Comparison of ENCODE assay signal across 8 cellular contexts in genomic region chr18:34158881-34159690, GRCh38.
DNase-seq lines count a peak whose midpoint lies in the region; ATAC-seq and TF ChIP-seq lines count a peak whose summit lies in the region.

No MANE protein-coding gene starts in this region.

- H3K9ac ChIP-seq in liver (ENCODE audit: low read depth in 1 of 2, low read length in 2 of 2): no peak overlapping the region

- H3K27ac Mint-ChIP-seq in type B pancreatic cell: peak overlapping the region; percentile 33

- H3K4me3 ChIP-seq in dorsolateral prefrontal cortex (peak overlapping the region; percentile 47 to 82 (median 69)), liver (ENCODE audit: low read depth in 1 of 3, low read length in 3 of 3) (peak overlapping the region in 2 of 3 donors; percentile 23 to 32)

- no peak for TF ChIP-seq RAD21 in liver (IDR thresholded peaks at IDR 0.05)

- no peaks in the 10 kb centered on the region for H3K9me3 Mint-ChIP-seq in type B pancreatic cell

- TF ChIP-seq POLR2A in GM18505 (IDR thresholded peaks at IDR 0.05; ENCODE audit: borderline replicate concordance, extremely low read depth, insufficient read depth, insufficient read length): no peak

- 8% methylated on average over 54 of the region's 54 CpGs for WGBS in liver

- peaks cover 4% of the 10 kb centered on the region for H3K4me1 Mint-ChIP-seq in type B pancreatic cell (ENCODE audit: unreplicated experiment)

- H3K27me3 ChIP-seq in dorsolateral prefrontal cortex (no peaks in the 10 kb centered on the region), liver (ENCODE audit: control insufficient read depth in 4 of 4, insufficient read depth in 4 of 4, low read length in 3 of 4) (peaks cover 0 to 4% (median 0%) of the 10 kb centered on the region in 4 donors)

- intact Hi-C loops in dorsolateral prefrontal cortex (cut with DNase I): loop anchor here in 1 of 2 donors (2.0 kb wide), 1 partner anchor 64 kb away; no protein-coding TSS in a partner anchor

- H3K36me3 ChIP-seq in liver (ENCODE audit: control insufficient read depth in 4 of 4, insufficient read depth in 3 of 4, low read depth in 1 of 4, low read length in 3 of 4): no peaks in the 10 kb centered on the region

- DNase-seq in GM20000 (ENCODE audit: low spot score): peak; percentile 12
- DNase-seq in NCI-H2196 (lab: John Stamatoyannopoulos, UW; ENCODE audit: unreplicated experiment): peak; percentile 96
- DNase-seq in dorsolateral prefrontal cortex: peak; percentile 35 to 81 (median 68)
- peak; percentile 74 for DNase-seq in type B pancreatic cell (ENCODE audit: extremely low spot score, unreplicated experiment)
- DNase-seq in OCI-M1 (lab: John Stamatoyannopoulos, UW): no peak

- no peaks in the 10 kb centered on the region for H3K36me3 Mint-ChIP-seq in type B pancreatic cell

- peaks cover 49% of the 10 kb centered on the region for H3K27me3 Mint-ChIP-seq in type B pancreatic cell

- peaks cover 0 to 8% (median 2%) of the 10 kb centered on the region in 4 donors for H3K4me1 ChIP-seq in liver (ENCODE audit: control insufficient read depth in 4 of 4, insufficient read depth in 4 of 4, low read length in 3 of 4)

- no peaks in the 10 kb centered on the region for H3K9me3 ChIP-seq in liver (ENCODE audit: control insufficient read depth in 4 of 4, low read length in 3 of 4)

- H3K27ac ChIP-seq in dorsolateral prefrontal cortex (peak overlapping the region in 58 of 59 donors; percentile 28 to 95 (median 87)), liver (ENCODE audit: low read depth in 1 of 2, low read length in 2 of 2) (no peak overlapping the region)

- TF ChIP-seq CTCF in GM20000 (IDR thresholded peaks at IDR 0.05; ENCODE audit: extremely low read depth, missing control alignments) (no peak), dorsolateral prefrontal cortex (IDR thresholded peaks at IDR 0.05 in 54 of 56, conservative IDR thresholded peaks at IDR 0.05 in 2 of 56; ENCODE audit: low read depth in 1 of 56, partially characterized antibody in 56 of 56) (peak in 53 of 56 donors; percentile 10 to 69 (median 47)), liver (IDR thresholded peaks at IDR 0.05; ENCODE audit: low read depth, low read length, missing input control) (no peak), type B pancreatic cell (conservative IDR thresholded peaks at IDR 0.05) (peak; percentile 66)

- no peak for ATAC-seq in HG02973 (IDR thresholded peaks at IDR 0.05; ENCODE audit: unreplicated experiment)
- no peak for ATAC-seq in GM18505 (IDR thresholded peaks at IDR 0.05; ENCODE audit: unreplicated experiment)

- peak overlapping the region; percentile 84 for H3K4me3 Mint-ChIP-seq in type B pancreatic cell

TF ChIP-seq in liver, 16 proteins besides CTCF, POLR2A, EP300 and RAD21:
- no peak for TF ChIP-seq SP1 (IDR thresholded peaks at IDR 0.05)

Comparison
In these comparisons a context has a peak if more than half of its experiments do, and no peak if none do; other contexts are left out.
1. CTCF ChIP-seq: peak in dorsolateral prefrontal cortex (53 of 56) and type B pancreatic cell (single experiment); none in GM20000 (single experiment) and liver (single experiment).
2. H3K27ac ChIP-seq: peak in dorsolateral prefrontal cortex (58 of 59); none in liver (0 of 2).